ENCODE assay signal across 10 cellular contexts in genomic region chr16:58198739-58199411, GRCh38. TPM values are rescaled to one million over a fixed set of nuclear protein-coding genes. Genes with fewer than 3 reads are reported as not detected.
DNase-seq lines count a peak whose midpoint lies in the region; ATAC-seq and TF ChIP-seq lines count a peak whose summit lies in the region.
"Had no signal": no experiment of that assay in that cellular context is flagged by ENCODE, and none has a peak within 500 bp of the region (broad histone marks: within the 10 kb centered on the region; RNA-seq: fewer than 3 reads in every experiment).

No MANE protein-coding gene starts in this region.

- H3K9me2 ChIP-seq in hepatocyte (replicated peaks; ENCODE audit: insufficient read depth), result no peaks in the 10 kb centered on the region

- peaks cover 19% of the 10 kb centered on the region for H3K36me3 Mint-ChIP-seq in activated naive CD4-positive, alpha-beta T cell treated with anti-CD3 and anti-CD28 coated beads, Interleukin-2, amount 10 ng/mL, durations not matched to agents 7 days and 5 days
- peaks cover 22 to 25% of the 10 kb centered on the region in 2 donors for H3K36me3 Mint-ChIP-seq in activated naive CD4-positive, alpha-beta T cell treated with anti-CD3 and anti-CD28 coated beads, Interleukin-2, amount 50 U/mL, for 72 hours
- no peaks in the 10 kb centered on the region for H3K36me3 Mint-ChIP-seq in T-helper 17 cell (ENCODE audit: low read depth)
- peaks cover 13 to 25% of the 10 kb centered on the region in 2 donors for H3K36me3 Mint-ChIP-seq in stimulated activated naive B cell treated with anti-CD40 and anti-IgM and Interleukin-4, amounts not matched to agents 10 μg/mL and 1 μg/mL and 100 μg/mL, for 72 hours

- H3K27ac ChIP-seq in hepatocyte, result no peak overlapping the region
- H3K27ac ChIP-seq: neutrophil, SJCRH30 had no signal

- no peak for DNase-seq in activated naive CD4-positive, alpha-beta T cell treated with anti-CD3 and anti-CD28 coated beads, Interleukin-2, amount 10 ng/mL, durations not matched to agents 7 days and 5 days
- no peak for DNase-seq in activated naive CD4-positive, alpha-beta T cell treated with anti-CD3 and anti-CD28 coated beads, Interleukin-2, amount 50 U/mL, for 72 hours (ENCODE audit: low spot score in 2 of 2)
- DNase-seq in T-helper 17 cell, result no peak
- no peak for DNase-seq in hepatocyte (ENCODE audit: low spot score)
- DNase-seq in stimulated activated naive B cell treated with anti-CD40 and anti-IgM and Interleukin-4, amounts not matched to agents 10 μg/mL and 1 μg/mL and 100 μg/mL, for 72 hours, result no peak
- DNase-seq in NCI-H526 treated with DMSO at 0.1 percent for 48 hours (lab: John Stamatoyannopoulos, UW), result no peak
- no peak for DNase-seq in dermis blood vessel endothelial cell
- no peak for DNase-seq in NCI-H2227 treated with DMSO at 0.1 percent for 48 hours (lab: John Stamatoyannopoulos, UW)

- no peaks in the 10 kb centered on the region for H3K36me3 ChIP-seq in hepatocyte (replicated peaks; ENCODE audit: insufficient read depth, low read depth)
- H3K36me3 ChIP-seq: neutrophil had no signal

- CTCF ChIA-PET in activated naive CD4-positive, alpha-beta T cell treated with anti-CD3 and anti-CD28 coated beads, Interleukin-2, amount 10 ng/mL, durations not matched to agents 7 days and 5 days (lab: Charles Lee), result no interaction called here

- H3K9me3 ChIP-seq in T-helper 17 cell (ENCODE audit: control insufficient read depth, low read length, poor library complexity, severe bottlenecking), result no peaks in the 10 kb centered on the region
- no peaks in the 10 kb centered on the region for H3K9me3 ChIP-seq in hepatocyte (ENCODE audit: low read depth)
- H3K9me3 ChIP-seq: neutrophil, SJCRH30 had no signal

- peaks cover 25% of the 10 kb centered on the region for H3K27me3 Mint-ChIP-seq in activated naive CD4-positive, alpha-beta T cell treated with anti-CD3 and anti-CD28 coated beads, Interleukin-2, amount 10 ng/mL, durations not matched to agents 7 days and 5 days
- H3K27me3 Mint-ChIP-seq in T-helper 17 cell, result peaks cover 34% of the 10 kb centered on the region
- H3K27me3 Mint-ChIP-seq in stimulated activated naive B cell treated with anti-CD40 and anti-IgM and Interleukin-4, amounts not matched to agents 10 μg/mL and 1 μg/mL and 100 μg/mL, for 72 hours, result peaks cover 18 to 36% of the 10 kb centered on the region in 2 donors

- H3K4me2 ChIP-seq in hepatocyte, result peak overlapping the region; percentile 99

- H3K4me1 ChIP-seq in hepatocyte (ENCODE audit: insufficient read depth), result peaks cover 8% of the 10 kb centered on the region

- 80% methylated on average over 3 of the region's 3 CpGs for WGBS in hepatocyte (ENCODE audit: low lambda C conversion rate, missing lambda C conversion rate)

- H4K20me1 ChIP-seq in hepatocyte (ENCODE audit: insufficient read depth, poor library complexity, severe bottlenecking), result peaks cover 9% of the 10 kb centered on the region

- H2AFZ ChIP-seq in hepatocyte, result peak overlapping the region; percentile 96

- H3K27me3 ChIP-seq in hepatocyte, result no peaks in the 10 kb centered on the region

- no peak overlapping the region for H3K4me3 ChIP-seq in hepatocyte

- peak overlapping the region; percentile 77 for H3K4me3 Mint-ChIP-seq in activated naive CD4-positive, alpha-beta T cell treated with anti-CD3 and anti-CD28 coated beads, Interleukin-2, amount 10 ng/mL, durations not matched to agents 7 days and 5 days
- peak overlapping the region; percentile 90 for H3K4me3 Mint-ChIP-seq in T-helper 17 cell
- H3K4me3 Mint-ChIP-seq in stimulated activated naive B cell treated with anti-CD40 and anti-IgM and Interleukin-4, amounts not matched to agents 10 μg/mL and 1 μg/mL and 100 μg/mL, for 72 hours, result peak overlapping the region; percentile 84 to 87

- TF ChIP-seq CTCF in hepatocyte (IDR thresholded peaks at IDR 0.05; ENCODE audit: poor library complexity), result no peak

- peak overlapping the region; percentile 56 for H3K27ac Mint-ChIP-seq in activated naive CD4-positive, alpha-beta T cell treated with anti-CD3 and anti-CD28 coated beads, Interleukin-2, amount 10 ng/mL, durations not matched to agents 7 days and 5 days
- peak overlapping the region in 1 of 2 donors; percentile 86 for H3K27ac Mint-ChIP-seq in activated naive CD4-positive, alpha-beta T cell treated with anti-CD3 and anti-CD28 coated beads, Interleukin-2, amount 50 U/mL, for 72 hours
- H3K27ac Mint-ChIP-seq in T-helper 17 cell, result peak overlapping the region; percentile 59
- peak overlapping the region; percentile 94 for H3K27ac Mint-ChIP-seq in stimulated activated naive B cell treated with anti-CD40 and anti-IgM and Interleukin-4, amounts not matched to agents 10 μg/mL and 1 μg/mL and 100 μg/mL, for 72 hours

- no peaks in the 10 kb centered on the region for H3K9me3 Mint-ChIP-seq in activated naive CD4-positive, alpha-beta T cell treated with anti-CD3 and anti-CD28 coated beads, Interleukin-2, amount 10 ng/mL, durations not matched to agents 7 days and 5 days
- H3K9me3 Mint-ChIP-seq in activated naive CD4-positive, alpha-beta T cell treated with anti-CD3 and anti-CD28 coated beads, Interleukin-2, amount 50 U/mL, for 72 hours, result no peaks in the 10 kb centered on the region
- no peaks in the 10 kb centered on the region for H3K9me3 Mint-ChIP-seq in stimulated activated naive B cell treated with anti-CD40 and anti-IgM and Interleukin-4, amounts not matched to agents 10 μg/mL and 1 μg/mL and 100 μg/mL, for 72 hours

- ATAC-seq in activated naive CD4-positive, alpha-beta T cell treated with anti-CD3 and anti-CD28 coated beads, Interleukin-2, amount 50 U/mL, for 72 hours, result no peak
- no peak for ATAC-seq in T-helper 17 cell
- ATAC-seq in stimulated activated naive B cell treated with anti-CD40 and anti-IgM and Interleukin-4, amounts not matched to agents 10 μg/mL and 1 μg/mL and 100 μg/mL, for 72 hours (replicated peaks), result no peak

- H3K79me2 ChIP-seq in hepatocyte, result peaks cover 36% of the 10 kb centered on the region

- peaks cover 35% of the 10 kb centered on the region for H3K4me1 Mint-ChIP-seq in activated naive CD4-positive, alpha-beta T cell treated with anti-CD3 and anti-CD28 coated beads, Interleukin-2, amount 10 ng/mL, durations not matched to agents 7 days and 5 days
- H3K4me1 Mint-ChIP-seq in T-helper 17 cell, result peaks cover 26% of the 10 kb centered on the region
- peaks cover 15 to 30% of the 10 kb centered on the region in 2 donors for H3K4me1 Mint-ChIP-seq in stimulated activated naive B cell treated with anti-CD40 and anti-IgM and Interleukin-4, amounts not matched to agents 10 μg/mL and 1 μg/mL and 100 μg/mL, for 72 hours

RNA-seq across cellular contexts. Expression of gene CSNK2A2, which starts 1.0 kb away (rescaled TPM):
- 10 to 100 TPM; 67.9 to 88.4 TPM for total RNA-seq in activated naive CD4-positive, alpha-beta T cell treated with anti-CD3 and anti-CD28 coated beads, Interleukin-2, amount 50 U/mL, for 72 hours
- total RNA-seq in T-helper 17 cell (10 to 100 TPM; 52.7 to 54.3 TPM), hepatocyte (51.5 and 58.0 TPM in 2 replicates), dermis blood vessel endothelial cell (47.5 and 97.2 TPM in 2 replicates)
- polyA plus RNA-seq in hepatocyte, result 21.7 and 23.4 TPM in 2 replicates
